In genomic region chr11:47987310-47987709, GRCh38 we compare ENCODE assay signal across 13 cellular contexts. TPM values are rescaled to one million over a fixed set of nuclear protein-coding genes. Genes with fewer than 3 reads are reported as not detected.
A peak's percentile ranks its signal among the peaks of the same experiment; 100 is the strongest.
DNase-seq lines count a peak whose midpoint lies in the region; ATAC-seq and TF ChIP-seq lines count a peak whose summit lies in the region.
"Had no signal": no experiment of that assay in that cellular context is flagged by ENCODE, and none has a peak within 500 bp of the region (broad histone marks: within the 10 kb centered on the region; RNA-seq: fewer than 3 reads in every experiment).

No MANE protein-coding gene starts in this region.

- no peak overlapping the region for H3K4me3 Mint-ChIP-seq in brain
- no peak overlapping the region for H3K4me3 Mint-ChIP-seq in osteocyte (ENCODE audit: unreplicated experiment)
- H3K4me3 Mint-ChIP-seq: activated CD4-positive, alpha-beta T cell treated with anti-CD3 and anti-CD28 coated beads for 36 hours had no signal

- TF ChIP-seq CTCF in brain (conservative IDR thresholded peaks at IDR 0.05) = no peak
- TF ChIP-seq CTCF in osteocyte (IDR thresholded peaks at IDR 0.05) = no peak
- TF ChIP-seq CTCF in MM.1S (IDR thresholded peaks at IDR 0.05; ENCODE audit: low read length) = no peak

- no peaks in the 10 kb centered on the region for H4K20me1 ChIP-seq in MM.1S (ENCODE audit: insufficient read depth, low read length)

- no peaks in the 10 kb centered on the region for H3K9me3 ChIP-seq in MM.1S (replicated peaks; ENCODE audit: insufficient read depth, low read length)
- H3K9me3 ChIP-seq: testis had no signal

- ATAC-seq in GM18868 (IDR thresholded peaks at IDR 0.05; ENCODE audit: unreplicated experiment) = peak; percentile 55
- ATAC-seq in HG03354 (IDR thresholded peaks at IDR 0.05; ENCODE audit: poor library complexity, severe bottlenecking, unreplicated experiment) = peak; percentile 48
- ATAC-seq: activated CD4-positive, alpha-beta T cell treated with anti-CD3 and anti-CD28 coated beads for 36 hours had no signal

- H3K36me3 Mint-ChIP-seq in brain = no peaks in the 10 kb centered on the region
- no peaks in the 10 kb centered on the region for H3K36me3 Mint-ChIP-seq in osteocyte (ENCODE audit: unreplicated experiment)

- H3K4me1 Mint-ChIP-seq in brain = peaks cover 58% of the 10 kb centered on the region
- peaks cover 41% of the 10 kb centered on the region for H3K4me1 Mint-ChIP-seq in osteocyte (ENCODE audit: unreplicated experiment)

- H3K4me1 ChIP-seq in MM.1S (ENCODE audit: low read length) = peaks cover 4% of the 10 kb centered on the region
- H3K4me1 ChIP-seq: testis had no signal

- H3K9me3 Mint-ChIP-seq in brain = no peaks in the 10 kb centered on the region
- no peaks in the 10 kb centered on the region for H3K9me3 Mint-ChIP-seq in osteocyte (ENCODE audit: unreplicated experiment)

- H3K27me3 Mint-ChIP-seq in brain (no peaks in the 10 kb centered on the region), osteocyte (ENCODE audit: unreplicated experiment) (no peaks in the 10 kb centered on the region)
- H3K27me3 Mint-ChIP-seq: activated CD4-positive, alpha-beta T cell treated with anti-CD3 and anti-CD28 coated beads for 36 hours had no signal

- DNase-seq in osteocyte (ENCODE audit: extremely low spot score, unreplicated experiment) (no peak), SHP77 (lab: John Stamatoyannopoulos, UW) (no peak), SW 1271 (lab: John Stamatoyannopoulos, UW) (no peak), MM.1S (no peak), NCI-H1092 (lab: John Stamatoyannopoulos, UW) (no peak)
- DNase-seq: activated CD4-positive, alpha-beta T cell treated with anti-CD3 and anti-CD28 coated beads for 36 hours; GDM1; NCI-H748 treated with DMSO at 0.1 percent for 48 hours; stimulated activated CD4-positive, alpha-beta T cell treated with anti-CD3 and anti-CD28 coated beads, Interleukin-12 subunit alpha, Interleukin-12 subunit beta, amount 100 ng/mL, for 4 hours had no signal

- H3K27me3 ChIP-seq in MM.1S (replicated peaks; ENCODE audit: insufficient read depth, low read length) = no peaks in the 10 kb centered on the region
- H3K27me3 ChIP-seq: testis had no signal

- H3K79me2 ChIP-seq in MM.1S (ENCODE audit: low read length) = no peaks in the 10 kb centered on the region

- no peaks in the 10 kb centered on the region for H3F3A ChIP-seq in MM.1S (ENCODE audit: insufficient read depth, low read length)

- no peak overlapping the region for H3K27ac ChIP-seq in MM.1S (ENCODE audit: low read length)
- H3K27ac ChIP-seq: testis had no signal

- H3K27ac Mint-ChIP-seq in brain (peak overlapping the region in 4 of 5 experiments; percentile 9 to 71 (median 60)), osteocyte (ENCODE audit: unreplicated experiment) (peak overlapping the region; percentile 24)
- H3K27ac Mint-ChIP-seq: activated CD4-positive, alpha-beta T cell treated with anti-CD3 and anti-CD28 coated beads for 36 hours had no signal

- no peak overlapping the region for H3K4me2 ChIP-seq in MM.1S (ENCODE audit: low read depth, low read length)

- H2AFZ ChIP-seq in MM.1S (ENCODE audit: low read length) = no peak overlapping the region

- H3K9me2 ChIP-seq in MM.1S (replicated peaks; ENCODE audit: insufficient read depth, low read length) = no peaks in the 10 kb centered on the region

- no peak overlapping the region for H3K4me3 ChIP-seq in MM.1S (ENCODE audit: low read length)
- H3K4me3 ChIP-seq: testis had no signal

- no peak overlapping the region for H3K9ac ChIP-seq in MM.1S (ENCODE audit: low read length)

- no peaks in the 10 kb centered on the region for H3K36me3 ChIP-seq in MM.1S (replicated peaks; ENCODE audit: insufficient read depth, low read length)

RNA-seq across cellular contexts. Expression of gene PTPRJ, which starts 7.0 kb away (rescaled TPM):
- polyA plus RNA-seq in brain (ENCODE audit: insufficient read depth, low read depth, low replicate concordance) = 8.5 TPM
- total RNA-seq in osteocyte = 16.6 and 18.6 TPM in 2 replicates
